15 cellular contexts compared by ENCODE assay signal in the genomic region with DNA sequence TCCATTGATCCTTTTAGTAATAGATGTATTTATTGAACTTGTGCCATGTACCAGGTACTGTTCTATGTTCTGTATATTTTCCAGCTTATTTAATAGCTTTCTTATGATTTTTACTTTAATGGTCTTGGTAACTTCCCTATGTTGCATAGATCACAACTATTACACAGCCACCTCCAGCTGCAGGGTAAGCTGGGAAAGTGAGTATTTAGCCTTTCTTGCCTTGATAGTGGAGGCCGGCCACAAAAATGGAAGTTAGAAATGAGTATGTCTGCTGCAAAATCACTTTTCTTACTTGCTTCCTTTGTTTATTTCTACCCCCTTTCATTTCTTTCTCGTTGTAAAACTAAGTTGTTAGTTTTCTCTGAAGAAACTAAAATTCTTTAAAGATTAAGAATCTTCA. TPM values are rescaled to one million over a fixed set of nuclear protein-coding genes. Genes with fewer than 3 reads are reported as not detected.
A peak's percentile ranks its signal among the peaks of the same experiment; 100 is the strongest.
DNase-seq lines count a peak whose midpoint lies in the region; ATAC-seq, FAIRE-seq and TF ChIP-seq lines count a peak whose summit lies in the region.
"Had no signal": no experiment of that assay in that cellular context is flagged by ENCODE, and none has a peak within 500 bp of the region (broad histone marks: within the 10 kb centered on the region; RNA-seq: fewer than 3 reads in every experiment).

No MANE protein-coding gene starts in this region.

- ATAC-seq in GM18511 (IDR thresholded peaks at IDR 0.05; ENCODE audit: unreplicated experiment): peak; percentile 45
- peak; percentile 33 for ATAC-seq in HG03175 (IDR thresholded peaks at IDR 0.05; ENCODE audit: unreplicated experiment)
- ATAC-seq: body of pancreas had no signal

- H3K9me3 Mint-ChIP-seq in CD14-positive monocyte: peaks cover 5 to 12% (median 8%) of the 10 kb centered on the region in 7 donors
- peaks cover 19% of the 10 kb centered on the region for H3K9me3 Mint-ChIP-seq in astrocyte (ENCODE audit: unreplicated experiment)

- H3K36me3 Mint-ChIP-seq in CD14-positive monocyte (peaks cover 23 to 32% of the 10 kb centered on the region in 2 donors), astrocyte (ENCODE audit: low read depth, unreplicated experiment) (peaks cover 9% of the 10 kb centered on the region)

- H3K9me3 ChIP-seq in astrocyte (ENCODE audit: insufficient read depth, low read depth, low read length) (no peaks in the 10 kb centered on the region), BE2C (no peaks in the 10 kb centered on the region)
- H3K9me3 ChIP-seq: body of pancreas had no signal

- H3K27me3 ChIP-seq in astrocyte (ENCODE audit: insufficient read depth, low read length) (no peaks in the 10 kb centered on the region), BE2C (no peaks in the 10 kb centered on the region)
- H3K27me3 ChIP-seq: body of pancreas had no signal

- TF ChIP-seq CTCF in CD14-positive monocyte (IDR thresholded peaks at IDR 0.05) (no peak), astrocyte (IDR thresholded peaks at IDR 0.05; ENCODE audit: insufficient read depth, low read depth, low read length) (no peak), BE2C (IDR thresholded peaks at IDR 0.05; ENCODE audit: low read depth, low read length) (no peak)

- H3K4me3 Mint-ChIP-seq in CD14-positive monocyte (no peak overlapping the region), astrocyte (ENCODE audit: unreplicated experiment) (no peak overlapping the region)

- H3K27me3 Mint-ChIP-seq in CD14-positive monocyte (ENCODE audit: low read depth in 3 of 3) (peaks cover 0 to 2% (median 0%) of the 10 kb centered on the region in 3 donors), astrocyte (ENCODE audit: low read depth, unreplicated experiment) (no peaks in the 10 kb centered on the region)
- H3K27me3 Mint-ChIP-seq: stimulated activated naive CD8-positive, alpha-beta T cell treated with anti-CD3 and anti-CD28 coated beads, Interleukin-15, amount 100 ng/mL, for 72 hours had no signal

- peak overlapping the region; percentile 97 for H3K27ac ChIP-seq in astrocyte (ENCODE audit: low read depth, low read length)
- H3K27ac ChIP-seq: body of pancreas, C4-2B, RWPE1 had no signal

- DNase-seq in CD14-positive monocyte (ENCODE audit: low spot score): no peak
- no peak for DNase-seq in astrocyte (ENCODE audit: low read depth)
- DNase-seq in BE2C: no peak
- DNase-seq in occipital lobe (lab: John Stamatoyannopoulos, UW): no peak
- no peak for DNase-seq in NCI-H345 treated with DMSO at 0.1 percent for 48 hours (lab: John Stamatoyannopoulos, UW; ENCODE audit: unreplicated experiment)
- DNase-seq in hypothalamus (lab: John Stamatoyannopoulos, UW): no peak
- DNase-seq: body of pancreas; NCI-H524 treated with DMSO at 0.1 percent for 48 hours; stimulated activated naive CD8-positive, alpha-beta T cell treated with anti-CD3 and anti-CD28 coated beads, Interleukin-15, amount 100 ng/mL, for 72 hours had no signal

- H4K20me1 ChIP-seq in astrocyte (ENCODE audit: insufficient read depth, low read length): no peaks in the 10 kb centered on the region

- intact Hi-C loops in CD14-positive monocyte (cut with micrococcal nuclease): loop anchor here in 1 of 2 donors (10.0 kb wide), 1 partner anchor 53 kb away; a partner anchor contains a TSS

- H2AFZ ChIP-seq in astrocyte (ENCODE audit: low read depth, low read length): no peak overlapping the region

- peak overlapping the region in 6 of 7 donors; percentile 86 to 95 (median 92) for H3K27ac Mint-ChIP-seq in CD14-positive monocyte
- H3K27ac Mint-ChIP-seq in astrocyte (ENCODE audit: unreplicated experiment): peak overlapping the region; percentile 94

- no peak overlapping the region for H3K4me3 ChIP-seq in astrocyte (ENCODE audit: insufficient read depth, low read depth, low read length)
- no peak overlapping the region for H3K4me3 ChIP-seq in BE2C (ENCODE audit: low read depth, low read length)
- H3K4me3 ChIP-seq: body of pancreas had no signal

- H3K4me1 ChIP-seq in astrocyte (ENCODE audit: insufficient read depth, low read length) (peaks cover 30% of the 10 kb centered on the region), BE2C (peaks cover 14% of the 10 kb centered on the region)

- H3K4me1 Mint-ChIP-seq in CD14-positive monocyte (peaks cover 56% of the 10 kb centered on the region), astrocyte (ENCODE audit: low read depth, unreplicated experiment) (peaks cover 42% of the 10 kb centered on the region)

- H3K79me2 ChIP-seq in astrocyte (ENCODE audit: insufficient read depth, low read length): peaks cover 24% of the 10 kb centered on the region

- no peaks in the 10 kb centered on the region for H3K36me3 ChIP-seq in astrocyte (ENCODE audit: insufficient read depth, low read length)
- peaks cover 12% of the 10 kb centered on the region for H3K36me3 ChIP-seq in BE2C

- H3K4me2 ChIP-seq in astrocyte (ENCODE audit: low read length): peak overlapping the region; percentile 84

- FAIRE-seq in astrocyte (lab: Jason Lieb, UNC): no peak
- FAIRE-seq: TTC549 had no signal

- H3K9ac ChIP-seq in astrocyte (ENCODE audit: low read length): peak overlapping the region; percentile 78

RNA-seq across cellular contexts. Expression of a gene that starts 43.1 kb away (rescaled TPM):
- polyA plus RNA-seq in CD14-positive monocyte: not detected
- total RNA-seq in astrocyte (0.41 and 0.59 TPM in 2 replicates), occipital lobe (1.7 TPM)
- 0.73 TPM for polyA plus RNA-seq in BE2C (2012; ENCODE audit: insufficient read depth, insufficient read length, low read depth)
- total RNA-seq: myocyte had no signal

RNA-seq across cellular contexts. Expression of a gene that starts 56.5 kb away (rescaled TPM):
- 10 to 100 TPM; 22.3 to 27.2 TPM for polyA plus RNA-seq in CD14-positive monocyte
- 27.5 and 27.6 TPM in 2 replicates for total RNA-seq in astrocyte
- polyA plus RNA-seq in BE2C (2012; ENCODE audit: insufficient read depth, insufficient read length, low read depth): 13.8 TPM
- total RNA-seq in occipital lobe: 56.5 TPM

RNA-seq across cellular contexts. Expression of a gene that starts 56.8 kb away (rescaled TPM):
- 10 to 100 TPM; 45.9 to 50.5 TPM for polyA plus RNA-seq in CD14-positive monocyte
- total RNA-seq in astrocyte (29.5 and 29.6 TPM in 2 replicates), occipital lobe (49.6 TPM)
- polyA plus RNA-seq in BE2C (2012; ENCODE audit: insufficient read depth, insufficient read length, low read depth): 35.5 TPM
